ENCODE assay signal across 8 cellular contexts in the genomic region with DNA sequence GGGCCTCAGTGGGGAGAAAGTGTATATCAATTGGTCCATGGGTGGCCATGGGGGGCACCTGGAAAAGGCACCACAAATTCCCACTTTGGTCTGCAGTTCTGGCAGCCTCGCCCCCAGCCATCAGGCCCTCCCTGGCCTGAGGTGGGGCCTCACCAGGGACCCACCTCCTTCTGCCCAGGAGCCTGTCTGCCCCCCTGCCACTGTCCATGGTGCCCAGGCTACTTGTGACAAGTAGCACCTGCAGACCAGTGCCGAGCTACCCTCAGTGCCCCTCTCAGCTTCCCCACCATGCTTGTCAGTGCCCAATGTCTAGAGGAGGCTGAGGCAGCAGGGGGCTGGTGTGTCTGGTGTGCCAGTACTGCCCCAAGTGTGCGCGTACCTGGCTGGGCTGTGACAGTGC.
"Had no signal": no experiment of that assay in that cellular context is flagged by ENCODE, and none has a peak within 500 bp of the region (broad histone marks: within the 10 kb centered on the region; RNA-seq: fewer than 3 reads in every experiment).

No MANE protein-coding gene starts in this region.

- H3K4me3 Mint-ChIP-seq: IgD-negative memory B cell had no signal

- H3K4me1 Mint-ChIP-seq: IgD-negative memory B cell had no signal

- DNase-seq: GM23248, GOT3, H7, KG1 had no signal

- ATAC-seq: HCT116, HepG2, K562 had no signal

- H3K36me3 Mint-ChIP-seq: IgD-negative memory B cell had no signal
